In the genomic region with DNA sequence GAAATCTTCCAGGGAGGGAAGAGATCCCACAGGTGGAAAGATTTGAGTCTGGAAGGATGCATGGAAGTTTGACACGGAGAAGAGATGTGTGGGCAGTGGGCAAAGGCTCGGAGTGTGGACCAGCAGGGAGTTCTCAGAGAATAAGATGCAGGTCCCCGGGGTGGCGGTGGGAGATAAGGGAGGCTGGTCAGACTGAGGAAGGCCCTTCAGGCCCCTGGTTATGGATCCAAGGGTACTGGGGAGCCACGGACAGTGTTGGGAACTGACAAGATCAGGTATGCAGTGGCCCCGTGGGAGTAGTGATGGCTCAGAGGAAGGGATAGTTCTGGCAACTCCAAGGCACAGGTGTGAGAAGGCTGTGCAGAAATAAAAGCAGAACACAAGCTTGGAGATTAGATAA, we compare ENCODE assay signal across 1 cellular context.
TF ChIP-seq lines count a peak whose summit lies in the region.

No MANE protein-coding gene starts in this region.

TF ChIP-seq in GM23338, 12 proteins besides CTCF, POLR2A, EP300 and RAD21:
- TF ChIP-seq EZH2phosphoT487 (IDR thresholded peaks at IDR 0.05; ENCODE audit: unreplicated experiment) (no peak), ZNF331 (CRISPR knock-in tag; IDR thresholded peaks at IDR 0.05; ENCODE audit: low read depth) (no peak), NANOG (IDR thresholded peaks at IDR 0.05; ENCODE audit: borderline replicate concordance) (no peak), JUNB (IDR thresholded peaks at IDR 0.05; ENCODE audit: unreplicated experiment) (no peak), CREB1 (CRISPR knock-in tag; IDR thresholded peaks at IDR 0.05; ENCODE audit: low read depth) (no peak), ZNF114 (CRISPR knock-in tag; IDR thresholded peaks at IDR 0.05) (no peak), EZH2 (IDR thresholded peaks at IDR 0.05; ENCODE audit: low read depth, unreplicated experiment) (no peak), STAT1 (IDR thresholded peaks at IDR 0.05; ENCODE audit: unreplicated experiment) (no peak), POLR2AphosphoS5 (IDR thresholded peaks at IDR 0.05; ENCODE audit: low read depth) (no peak)
- TF ChIP-seq, protein P1, sequence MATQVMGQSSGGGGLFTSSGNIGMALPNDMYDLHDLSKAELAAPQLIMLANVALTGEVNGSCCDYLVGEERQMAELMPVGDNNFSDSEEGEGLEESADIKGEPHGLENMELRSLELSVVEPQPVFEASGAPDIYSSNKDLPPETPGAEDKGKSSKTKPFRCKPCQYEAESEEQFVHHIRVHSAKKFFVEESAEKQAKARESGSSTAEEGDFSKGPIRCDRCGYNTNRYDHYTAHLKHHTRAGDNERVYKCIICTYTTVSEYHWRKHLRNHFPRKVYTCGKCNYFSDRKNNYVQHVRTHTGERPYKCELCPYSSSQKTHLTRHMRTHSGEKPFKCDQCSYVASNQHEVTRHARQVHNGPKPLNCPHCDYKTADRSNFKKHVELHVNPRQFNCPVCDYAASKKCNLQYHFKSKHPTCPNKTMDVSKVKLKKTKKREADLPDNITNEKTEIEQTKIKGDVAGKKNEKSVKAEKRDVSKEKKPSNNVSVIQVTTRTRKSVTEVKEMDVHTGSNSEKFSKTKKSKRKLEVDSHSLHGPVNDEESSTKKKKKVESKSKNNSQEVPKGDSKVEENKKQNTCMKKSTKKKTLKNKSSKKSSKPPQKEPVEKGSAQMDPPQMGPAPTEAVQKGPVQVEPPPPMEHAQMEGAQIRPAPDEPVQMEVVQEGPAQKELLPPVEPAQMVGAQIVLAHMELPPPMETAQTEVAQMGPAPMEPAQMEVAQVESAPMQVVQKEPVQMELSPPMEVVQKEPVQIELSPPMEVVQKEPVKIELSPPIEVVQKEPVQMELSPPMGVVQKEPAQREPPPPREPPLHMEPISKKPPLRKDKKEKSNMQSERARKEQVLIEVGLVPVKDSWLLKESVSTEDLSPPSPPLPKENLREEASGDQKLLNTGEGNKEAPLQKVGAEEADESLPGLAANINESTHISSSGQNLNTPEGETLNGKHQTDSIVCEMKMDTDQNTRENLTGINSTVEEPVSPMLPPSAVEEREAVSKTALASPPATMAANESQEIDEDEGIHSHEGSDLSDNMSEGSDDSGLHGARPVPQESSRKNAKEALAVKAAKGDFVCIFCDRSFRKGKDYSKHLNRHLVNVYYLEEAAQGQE (IDR thresholded peaks at IDR 0.05; ENCODE audit: unreplicated experiment): no peak
- TF ChIP-seq, protein P2, sequence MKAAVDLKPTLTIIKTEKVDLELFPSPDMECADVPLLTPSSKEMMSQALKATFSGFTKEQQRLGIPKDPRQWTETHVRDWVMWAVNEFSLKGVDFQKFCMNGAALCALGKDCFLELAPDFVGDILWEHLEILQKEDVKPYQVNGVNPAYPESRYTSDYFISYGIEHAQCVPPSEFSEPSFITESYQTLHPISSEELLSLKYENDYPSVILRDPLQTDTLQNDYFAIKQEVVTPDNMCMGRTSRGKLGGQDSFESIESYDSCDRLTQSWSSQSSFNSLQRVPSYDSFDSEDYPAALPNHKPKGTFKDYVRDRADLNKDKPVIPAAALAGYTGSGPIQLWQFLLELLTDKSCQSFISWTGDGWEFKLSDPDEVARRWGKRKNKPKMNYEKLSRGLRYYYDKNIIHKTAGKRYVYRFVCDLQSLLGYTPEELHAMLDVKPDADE (IDR thresholded peaks at IDR 0.05): no peak
- TF ChIP-seq, protein P3, sequence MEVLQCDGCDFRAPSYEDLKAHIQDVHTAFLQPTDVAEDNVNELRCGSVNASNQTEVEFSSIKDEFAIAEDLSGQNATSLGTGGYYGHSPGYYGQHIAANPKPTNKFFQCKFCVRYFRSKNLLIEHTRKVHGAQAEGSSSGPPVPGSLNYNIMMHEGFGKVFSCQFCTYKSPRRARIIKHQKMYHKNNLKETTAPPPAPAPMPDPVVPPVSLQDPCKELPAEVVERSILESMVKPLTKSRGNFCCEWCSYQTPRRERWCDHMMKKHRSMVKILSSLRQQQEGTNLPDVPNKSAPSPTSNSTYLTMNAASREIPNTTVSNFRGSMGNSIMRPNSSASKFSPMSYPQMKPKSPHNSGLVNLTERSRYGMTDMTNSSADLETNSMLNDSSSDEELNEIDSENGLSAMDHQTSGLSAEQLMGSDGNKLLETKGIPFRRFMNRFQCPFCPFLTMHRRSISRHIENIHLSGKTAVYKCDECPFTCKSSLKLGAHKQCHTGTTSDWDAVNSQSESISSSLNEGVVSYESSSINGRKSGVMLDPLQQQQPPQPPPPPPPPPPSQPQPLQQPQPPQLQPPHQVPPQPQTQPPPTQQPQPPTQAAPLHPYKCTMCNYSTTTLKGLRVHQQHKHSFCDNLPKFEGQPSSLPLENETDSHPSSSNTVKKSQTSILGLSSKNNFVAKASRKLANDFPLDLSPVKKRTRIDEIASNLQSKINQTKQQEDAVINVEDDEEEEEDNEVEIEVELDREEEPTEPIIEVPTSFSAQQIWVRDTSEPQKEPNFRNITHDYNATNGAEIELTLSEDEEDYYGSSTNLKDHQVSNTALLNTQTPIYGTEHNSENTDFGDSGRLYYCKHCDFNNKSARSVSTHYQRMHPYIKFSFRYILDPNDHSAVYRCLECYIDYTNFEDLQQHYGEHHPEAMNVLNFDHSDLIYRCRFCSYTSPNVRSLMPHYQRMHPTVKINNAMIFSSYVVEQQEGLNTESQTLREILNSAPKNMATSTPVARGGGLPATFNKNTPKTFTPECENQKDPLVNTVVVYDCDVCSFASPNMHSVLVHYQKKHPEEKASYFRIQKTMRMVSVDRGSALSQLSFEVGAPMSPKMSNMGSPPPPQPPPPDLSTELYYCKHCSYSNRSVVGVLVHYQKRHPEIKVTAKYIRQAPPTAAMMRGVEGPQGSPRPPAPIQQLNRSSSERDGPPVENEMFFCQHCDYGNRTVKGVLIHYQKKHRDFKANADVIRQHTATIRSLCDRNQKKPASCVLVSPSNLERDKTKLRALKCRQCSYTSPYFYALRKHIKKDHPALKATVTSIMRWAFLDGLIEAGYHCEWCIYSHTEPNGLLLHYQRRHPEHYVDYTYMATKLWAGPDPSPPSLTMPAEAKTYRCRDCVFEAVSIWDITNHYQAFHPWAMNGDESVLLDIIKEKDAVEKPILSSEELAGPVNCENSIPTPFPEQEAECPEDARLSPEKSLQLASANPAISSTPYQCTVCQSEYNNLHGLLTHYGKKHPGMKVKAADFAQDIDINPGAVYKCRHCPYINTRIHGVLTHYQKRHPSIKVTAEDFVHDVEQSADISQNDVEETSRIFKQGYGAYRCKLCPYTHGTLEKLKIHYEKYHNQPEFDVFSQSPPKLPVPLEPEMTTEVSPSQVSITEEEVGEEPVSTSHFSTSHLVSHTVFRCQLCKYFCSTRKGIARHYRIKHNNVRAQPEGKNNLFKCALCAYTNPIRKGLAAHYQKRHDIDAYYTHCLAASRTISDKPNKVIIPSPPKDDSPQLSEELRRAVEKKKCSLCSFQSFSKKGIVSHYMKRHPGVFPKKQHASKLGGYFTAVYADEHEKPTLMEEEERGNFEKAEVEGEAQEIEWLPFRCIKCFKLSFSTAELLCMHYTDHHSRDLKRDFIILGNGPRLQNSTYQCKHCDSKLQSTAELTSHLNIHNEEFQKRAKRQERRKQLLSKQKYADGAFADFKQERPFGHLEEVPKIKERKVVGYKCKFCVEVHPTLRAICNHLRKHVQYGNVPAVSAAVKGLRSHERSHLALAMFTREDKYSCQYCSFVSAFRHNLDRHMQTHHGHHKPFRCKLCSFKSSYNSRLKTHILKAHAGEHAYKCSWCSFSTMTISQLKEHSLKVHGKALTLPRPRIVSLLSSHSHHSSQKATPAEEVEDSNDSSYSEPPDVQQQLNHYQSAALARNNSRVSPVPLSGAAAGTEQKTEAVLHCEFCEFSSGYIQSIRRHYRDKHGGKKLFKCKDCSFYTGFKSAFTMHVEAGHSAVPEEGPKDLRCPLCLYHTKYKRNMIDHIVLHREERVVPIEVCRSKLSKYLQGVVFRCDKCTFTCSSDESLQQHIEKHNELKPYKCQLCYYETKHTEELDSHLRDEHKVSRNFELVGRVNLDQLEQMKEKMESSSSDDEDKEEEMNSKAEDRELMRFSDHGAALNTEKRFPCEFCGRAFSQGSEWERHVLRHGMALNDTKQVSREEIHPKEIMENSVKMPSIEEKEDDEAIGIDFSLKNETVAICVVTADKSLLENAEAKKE (CRISPR knock-in tag; IDR thresholded peaks at IDR 0.05): no peak
TF ChIP-seq in GM23338: peak in this region for 0.
